ENCODE assay signal across 22 cellular contexts in the genomic region with DNA sequence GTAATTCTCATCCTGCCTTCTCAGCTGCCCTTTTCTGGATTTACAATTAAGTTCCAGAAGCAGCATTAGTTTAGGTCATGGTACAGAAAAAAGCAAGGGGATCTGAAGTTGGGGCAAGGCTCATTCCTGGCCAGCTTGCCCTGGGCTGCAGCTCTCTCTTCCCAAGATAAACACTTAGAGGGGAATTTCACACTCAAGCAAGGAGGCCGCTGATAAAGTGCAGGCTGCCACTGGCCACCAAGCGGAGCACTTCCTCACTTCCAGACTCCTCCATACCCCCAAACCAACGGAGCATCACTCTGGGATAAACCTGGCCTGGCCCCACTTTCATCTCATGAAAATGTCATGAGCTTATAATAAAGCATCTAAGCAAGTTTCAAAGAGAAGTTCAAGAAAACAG.
"Had no signal": no experiment of that assay in that cellular context is flagged by ENCODE, and none has a peak within 500 bp of the region (broad histone marks: within the 10 kb centered on the region; RNA-seq: fewer than 3 reads in every experiment).

No MANE protein-coding gene starts in this region.

- H3K36me3 ChIP-seq: brain microvascular endothelial cell, lower lobe of right lung, prostate gland, stomach had no signal

- H3K27me3 ChIP-seq: brain microvascular endothelial cell had no signal

- H3K4me1 ChIP-seq: lower lobe of right lung, stomach had no signal

- ATAC-seq: activated T-cell treated with anti-CD3 and anti-CD28 coated beads, Interleukin-2, amount 50 U/mL, for 72 hours; left cardiac atrium; lower lobe of right lung; right cardiac atrium had no signal

- H3K9me3 ChIP-seq: lower lobe of right lung, prostate gland, stomach had no signal

- H3K27ac ChIP-seq: brain microvascular endothelial cell, dorsolateral prefrontal cortex, lower lobe of right lung, prostate gland, skin epidermis, stomach had no signal

- DNase-seq: activated CD4-positive, alpha-beta T cell treated with anti-CD3 and anti-CD28 coated beads, Interleukin-2, amount 50 U/mL, for 1 hour; activated CD4-positive, CD25-positive, alpha-beta regulatory T cell treated with anti-CD3 and anti-CD28 coated beads, Interleukin-2, amount 50 U/mL, for 72 hours; activated effector memory CD4-positive, alpha-beta T cell treated with anti-CD3 and anti-CD28 coated beads, Interleukin-2, amount 50 U/mL, for 16 hours; activated naive CD4-positive, alpha-beta T cell treated with anti-CD3 and anti-CD28 coated beads, Interleukin-2, amount 50 U/mL, for 16 hours; activated T-cell treated with anti-CD3 and anti-CD28 coated beads, Interleukin-2, amount 50 U/mL, for 72 hours; aorta; brain microvascular endothelial cell; central memory CD4-positive, alpha-beta T cell; dorsolateral prefrontal cortex; erythroblast; left cardiac atrium; lower lobe of right lung; occipital lobe; right cardiac atrium; stimulated activated CD4-positive, alpha-beta T cell treated with anti-CD3 and anti-CD28 coated beads, Interleukin-15, amount 100 ng/mL, for 24 hours; stimulated activated CD4-positive, alpha-beta T cell treated with anti-CD3 and anti-CD28 coated beads, Interleukin-2, amount 100 ng/mL, for 48 hours; stomach had no signal

- H3K4me3 ChIP-seq: dorsolateral prefrontal cortex, lower lobe of right lung, prostate gland, skin epidermis, stomach had no signal

- H3K36me3 Mint-ChIP-seq: mesothelial cell of epicardium; natural killer cell treated with Interleukin-12 subunit alpha and Interleukin-12 subunit beta and Interleukin-15 and Interleukin-18, amount 100 ng/mL, for 72 hours had no signal

- H3K9me3 Mint-ChIP-seq: activated T-cell treated with anti-CD3 and anti-CD28 coated beads, Interleukin-2, amount 50 U/mL, for 72 hours; mesothelial cell of epicardium; natural killer cell treated with Interleukin-12 subunit alpha and Interleukin-12 subunit beta and Interleukin-15 and Interleukin-18, amount 100 ng/mL, for 72 hours; T-helper 1 cell treated with Interleukin-12 subunit alpha and Interleukin-12 subunit beta and Interleukin-4 antibody, amounts not matched to agents 30 μg/mL and 1 μg/mL, for 36 hours had no signal

- H3K27ac Mint-ChIP-seq: activated T-cell treated with anti-CD3 and anti-CD28 coated beads, Interleukin-2, amount 50 U/mL, for 72 hours; mesothelial cell of epicardium; natural killer cell treated with Interleukin-12 subunit alpha and Interleukin-12 subunit beta and Interleukin-15 and Interleukin-18, amount 100 ng/mL, for 72 hours; T-helper 1 cell treated with Interleukin-12 subunit alpha and Interleukin-12 subunit beta and Interleukin-4 antibody, amounts not matched to agents 30 μg/mL and 1 μg/mL, for 36 hours had no signal

- H3K4me3 Mint-ChIP-seq: activated T-cell treated with anti-CD3 and anti-CD28 coated beads, Interleukin-2, amount 50 U/mL, for 72 hours; mesothelial cell of epicardium; natural killer cell treated with Interleukin-12 subunit alpha and Interleukin-12 subunit beta and Interleukin-15 and Interleukin-18, amount 100 ng/mL, for 72 hours; T-helper 1 cell treated with Interleukin-12 subunit alpha and Interleukin-12 subunit beta and Interleukin-4 antibody, amounts not matched to agents 30 μg/mL and 1 μg/mL, for 36 hours had no signal
